In the genomic region with DNA sequence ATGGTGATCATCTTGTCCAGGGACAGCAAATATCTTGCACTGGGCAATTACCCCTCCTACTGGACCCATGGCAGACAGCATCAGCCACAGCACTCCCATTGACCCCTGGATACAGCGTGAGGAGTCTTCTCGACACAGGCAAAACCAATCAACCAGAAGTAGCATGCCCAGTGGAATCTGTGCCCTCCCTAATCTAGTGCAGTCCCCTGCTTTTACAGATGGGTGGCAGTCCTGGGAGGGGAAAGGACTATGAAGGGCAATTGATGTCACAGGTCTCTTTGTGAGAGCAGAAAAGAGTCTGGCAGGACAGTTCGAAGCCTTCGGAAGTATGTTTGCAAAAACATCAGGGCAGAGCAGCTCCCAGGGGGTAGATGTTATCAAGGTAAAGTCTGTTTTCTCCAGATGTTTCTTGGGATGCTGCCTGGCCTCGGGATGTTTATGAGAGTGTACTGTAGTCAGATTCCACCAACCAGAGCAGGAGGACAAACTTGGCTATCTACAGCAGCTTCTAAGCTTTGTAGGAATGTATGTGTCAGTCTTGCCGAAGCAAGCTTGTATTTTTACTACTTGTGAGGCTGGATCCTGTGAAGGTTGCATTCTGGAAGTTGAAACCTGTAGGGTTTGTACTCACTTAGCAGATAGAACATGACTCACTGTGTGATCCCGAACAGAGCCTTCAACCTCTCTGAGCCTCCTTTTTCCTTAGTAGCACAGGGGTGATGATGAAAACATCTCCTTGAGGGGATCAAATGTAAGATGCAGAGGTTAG, we compare ENCODE assay signal across 22 cellular contexts.
A peak's percentile ranks its signal among the peaks of the same experiment; 100 is the strongest.
DNase-seq lines count a peak whose midpoint lies in the region; ATAC-seq and TF ChIP-seq lines count a peak whose summit lies in the region.
"Had no signal": no experiment of that assay in that cellular context is flagged by ENCODE, and none has a peak within 500 bp of the region (broad histone marks: within the 10 kb centered on the region; RNA-seq: fewer than 3 reads in every experiment).

No MANE protein-coding gene starts in this region.

- intact Hi-C loops in activated CD4-positive, alpha-beta T cell treated with anti-CD3 and anti-CD28 coated beads for 36 hours (cut with DNase I, micrococcal nuclease): no loop called here

- H3K4me1 ChIP-seq in gastroesophageal sphincter: peaks cover 6 to 98% (median 64%) of the 10 kb centered on the region in 3 donors
- peaks cover 46 to 88% (median 55%) of the 10 kb centered on the region in 4 donors for H3K4me1 ChIP-seq in upper lobe of left lung

- peak overlapping the region; percentile 10 for H3K27ac Mint-ChIP-seq in activated CD4-positive, alpha-beta T cell treated with anti-CD3 and anti-CD28 coated beads for 36 hours
- H3K27ac Mint-ChIP-seq in stimulated activated memory B cell treated with anti-CD40 and anti-IgM and Interleukin-4, amounts not matched to agents 10 μg/mL and 1 μg/mL and 100 μg/mL, for 72 hours: peak overlapping the region; percentile 36
- H3K27ac Mint-ChIP-seq: activated CD8-positive, alpha-beta T cell treated with anti-CD3 and anti-CD28 coated beads for 36 hours; GM23338 had no signal

- 39 to 57% methylated on average over 3 to 6 of the region's 7 CpGs for WGBS in gastroesophageal sphincter (ENCODE audit: low coverage in 1 of 2), 2 donors
- WGBS in upper lobe of left lung, 2 donors: 70 to 78% methylated on average over 7 of the region's 7 CpGs

- TF ChIP-seq EP300 in gastroesophageal sphincter (IDR thresholded peaks at IDR 0.05) (no peak), upper lobe of left lung (IDR thresholded peaks at IDR 0.05) (no peak)

- no peak for TF ChIP-seq POLR2A in gastroesophageal sphincter (IDR thresholded peaks at IDR 0.05)
- no peak for TF ChIP-seq POLR2A in upper lobe of left lung (IDR thresholded peaks at IDR 0.05)

- H3K4me3 Mint-ChIP-seq in activated CD4-positive, alpha-beta T cell treated with anti-CD3 and anti-CD28 coated beads for 36 hours: no peak overlapping the region
- no peak overlapping the region for H3K4me3 Mint-ChIP-seq in stimulated activated memory B cell treated with anti-CD40 and anti-IgM and Interleukin-4, amounts not matched to agents 10 μg/mL and 1 μg/mL and 100 μg/mL, for 72 hours
- H3K4me3 Mint-ChIP-seq: activated CD8-positive, alpha-beta T cell treated with anti-CD3 and anti-CD28 coated beads for 36 hours; activated T-cell treated with anti-CD3 and anti-CD28 coated beads, Interleukin-2, amount 50 U/mL, for 24 hours; GM23338 had no signal

- H3K9me3 Mint-ChIP-seq in activated CD4-positive, alpha-beta T cell treated with anti-CD3 and anti-CD28 coated beads for 36 hours (ENCODE audit: low read depth): no peaks in the 10 kb centered on the region
- H3K9me3 Mint-ChIP-seq in stimulated activated memory B cell treated with anti-CD40 and anti-IgM and Interleukin-4, amounts not matched to agents 10 μg/mL and 1 μg/mL and 100 μg/mL, for 72 hours: no peaks in the 10 kb centered on the region
- H3K9me3 Mint-ChIP-seq: activated CD8-positive, alpha-beta T cell treated with anti-CD3 and anti-CD28 coated beads for 36 hours; activated T-cell treated with anti-CD3 and anti-CD28 coated beads, Interleukin-2, amount 50 U/mL, for 24 hours; GM23338 had no signal

- POLR2A ChIA-PET in activated CD4-positive, alpha-beta T cell treated with anti-CD3 and anti-CD28 coated beads for 36 hours (lab: Charles Lee): no interaction called here

- peaks cover 18% of the 10 kb centered on the region for H3K4me1 Mint-ChIP-seq in activated CD4-positive, alpha-beta T cell treated with anti-CD3 and anti-CD28 coated beads for 36 hours
- peaks cover 68% of the 10 kb centered on the region for H3K4me1 Mint-ChIP-seq in stimulated activated memory B cell treated with anti-CD40 and anti-IgM and Interleukin-4, amounts not matched to agents 10 μg/mL and 1 μg/mL and 100 μg/mL, for 72 hours

- H3K4me3 ChIP-seq in gastroesophageal sphincter (no peak overlapping the region), upper lobe of left lung (no peak overlapping the region)
- H3K4me3 ChIP-seq: GM23338 had no signal

- DNase-seq in activated CD4-positive, alpha-beta T cell treated with anti-CD3 and anti-CD28 coated beads for 36 hours: no peak
- no peak for DNase-seq in activated CD4-positive, alpha-beta T cell treated with anti-CD3 and anti-CD28 coated beads, Interleukin-2, amount 50 U/mL, for 1 hour
- DNase-seq in NCI-H524 treated with DMSO at 0.1 percent for 48 hours (lab: John Stamatoyannopoulos, UW): no peak
- no peak for DNase-seq in upper lobe of left lung
- DNase-seq in SKM-1 (lab: John Stamatoyannopoulos, UW; ENCODE audit: unreplicated experiment): no peak
- DNase-seq: activated CD8-positive, alpha-beta T cell treated with anti-CD3 and anti-CD28 coated beads for 36 hours; activated naive CD4-positive, alpha-beta T cell treated with anti-CD3 and anti-CD28 coated beads, Interleukin-2, amount 50 U/mL, for 16 hours; activated T-cell treated with anti-CD3 and anti-CD28 coated beads, Interleukin-2, amount 50 U/mL, for 24 hours; EL; NCI-H1417; nucleus accumbens; OCI-M1; retina; stimulated activated CD4-positive, alpha-beta T cell treated with anti-CD3 and anti-CD28 coated beads, Interleukin-15, amount 100 ng/mL, for 24 hours; T-helper 2 cell; WERI-Rb-1 had no signal

- TF ChIP-seq CTCF in gastroesophageal sphincter (IDR thresholded peaks at IDR 0.05) (no peak), upper lobe of left lung (IDR thresholded peaks at IDR 0.05) (no peak)

- CTCF ChIA-PET in activated CD4-positive, alpha-beta T cell treated with anti-CD3 and anti-CD28 coated beads for 36 hours (lab: Charles Lee): interaction anchor here (1.0 kb wide), 1 partner anchor 126 kb away, joined by 3 read pairs; no protein-coding TSS in a partner anchor

- peak; percentile 26 for ATAC-seq in activated CD4-positive, alpha-beta T cell treated with anti-CD3 and anti-CD28 coated beads for 36 hours
- ATAC-seq in gastroesophageal sphincter (no peak), upper lobe of left lung (ENCODE audit: low FRiP score in 2 of 2) (no peak)
- ATAC-seq in stimulated activated memory B cell treated with anti-CD40 and anti-IgM and Interleukin-4, amounts not matched to agents 10 μg/mL and 1 μg/mL and 100 μg/mL, for 72 hours: no peak
- ATAC-seq: activated CD8-positive, alpha-beta T cell treated with anti-CD3 and anti-CD28 coated beads for 36 hours; GM23338 had no signal

- no peaks in the 10 kb centered on the region for H3K36me3 Mint-ChIP-seq in activated CD4-positive, alpha-beta T cell treated with anti-CD3 and anti-CD28 coated beads for 36 hours (ENCODE audit: low read depth)
- peaks cover 9% of the 10 kb centered on the region for H3K36me3 Mint-ChIP-seq in stimulated activated memory B cell treated with anti-CD40 and anti-IgM and Interleukin-4, amounts not matched to agents 10 μg/mL and 1 μg/mL and 100 μg/mL, for 72 hours

- H3K27me3 Mint-ChIP-seq in activated CD4-positive, alpha-beta T cell treated with anti-CD3 and anti-CD28 coated beads for 36 hours: no peaks in the 10 kb centered on the region
- no peaks in the 10 kb centered on the region for H3K27me3 Mint-ChIP-seq in stimulated activated memory B cell treated with anti-CD40 and anti-IgM and Interleukin-4, amounts not matched to agents 10 μg/mL and 1 μg/mL and 100 μg/mL, for 72 hours
- H3K27me3 Mint-ChIP-seq: activated CD8-positive, alpha-beta T cell treated with anti-CD3 and anti-CD28 coated beads for 36 hours; activated T-cell treated with anti-CD3 and anti-CD28 coated beads, Interleukin-2, amount 50 U/mL, for 24 hours had no signal

- H3K27me3 ChIP-seq in gastroesophageal sphincter: no peaks in the 10 kb centered on the region
- peaks cover 0 to 1% (median 0%) of the 10 kb centered on the region in 4 donors for H3K27me3 ChIP-seq in upper lobe of left lung

- H3K36me3 ChIP-seq in gastroesophageal sphincter (peaks cover 0 to 7% of the 10 kb centered on the region in 2 donors), upper lobe of left lung (no peaks in the 10 kb centered on the region)
- H3K36me3 ChIP-seq: WERI-Rb-1 had no signal

- H3K9me3 ChIP-seq in gastroesophageal sphincter: no peaks in the 10 kb centered on the region
- H3K9me3 ChIP-seq in upper lobe of left lung: no peaks in the 10 kb centered on the region

- peak overlapping the region; percentile 31 for H3K27ac ChIP-seq in angular gyrus (ENCODE audit: low read depth, low read length)
- H3K27ac ChIP-seq in gastroesophageal sphincter: peak overlapping the region in 3 of 4 donors; percentile 12 to 69 (median 32)
- peak overlapping the region in 2 of 4 donors; percentile 1 to 15 for H3K27ac ChIP-seq in upper lobe of left lung
- H3K27ac ChIP-seq: 22Rv1, epithelial cell of prostate, WERI-Rb-1 had no signal
